In genomic region chr6:44493593-44493992, GRCh38 we compare ENCODE assay signal across 14 cellular contexts.
A peak's percentile ranks its signal among the peaks of the same experiment; 100 is the strongest.
DNase-seq lines count a peak whose midpoint lies in the region; ATAC-seq and TF ChIP-seq lines count a peak whose summit lies in the region.
"Had no signal": no experiment of that assay in that cellular context is flagged by ENCODE, and none has a peak within 500 bp of the region (broad histone marks: within the 10 kb centered on the region; RNA-seq: fewer than 3 reads in every experiment).

No MANE protein-coding gene starts in this region.

- no peaks in the 10 kb centered on the region for H3K9me3 Mint-ChIP-seq in central memory CD8-positive, alpha-beta T cell
- no peaks in the 10 kb centered on the region for H3K9me3 Mint-ChIP-seq in osteocyte (ENCODE audit: unreplicated experiment)
- H3K9me3 Mint-ChIP-seq: CD4-positive, alpha-beta memory T cell had no signal

- H3K4me2 ChIP-seq in GM23248 (ENCODE audit: unreplicated experiment) (peak overlapping the region; percentile 62), PC-3 (ENCODE audit: low read length) (peak overlapping the region; percentile 53)

- peak overlapping the region; percentile 72 for H2AFZ ChIP-seq in GM23248
- peak overlapping the region; percentile 66 for H2AFZ ChIP-seq in PC-3 (ENCODE audit: low read length)

- H3K4me1 ChIP-seq in GM23248 (ENCODE audit: insufficient read depth), result peaks cover 34% of the 10 kb centered on the region
- H3K4me1 ChIP-seq in PC-3 (ENCODE audit: insufficient read depth, low read length), result peaks cover 45% of the 10 kb centered on the region
- H3K4me1 ChIP-seq: BE2C had no signal

- H3K4me3 Mint-ChIP-seq in central memory CD8-positive, alpha-beta T cell, result no peak overlapping the region
- no peak overlapping the region for H3K4me3 Mint-ChIP-seq in osteocyte (ENCODE audit: unreplicated experiment)
- H3K4me3 Mint-ChIP-seq: CD4-positive, alpha-beta memory T cell had no signal

- H3K27me3 ChIP-seq in GM23248 (replicated peaks; ENCODE audit: insufficient read depth) (no peaks in the 10 kb centered on the region), PC-3 (ENCODE audit: low read length) (no peaks in the 10 kb centered on the region)
- H3K27me3 ChIP-seq: BE2C had no signal

- no peaks in the 10 kb centered on the region for H3K79me2 ChIP-seq in GM23248 (ENCODE audit: insufficient read depth)
- H3K79me2 ChIP-seq in PC-3 (ENCODE audit: low read length), result no peaks in the 10 kb centered on the region

- no peak for ATAC-seq in PC-3
- no peak for ATAC-seq in central memory CD8-positive, alpha-beta T cell (replicated peaks; ENCODE audit: extremely low read depth, poor library complexity, severe bottlenecking)
- ATAC-seq in stimulated activated naive CD8-positive, alpha-beta T cell treated with anti-CD3 and anti-CD28 coated beads, Interleukin-15, Interleukin-2, amounts not matched to agents 100 U/mL and 50 U/mL, for 24 hours, result no peak

- H3K27ac ChIP-seq in GM23248 (peak overlapping the region; percentile 79), PC-3 (ENCODE audit: low read length) (peak overlapping the region; percentile 84)
- H3K27ac ChIP-seq: SK-N-MC had no signal

- H3K9me2 ChIP-seq in GM23248 (ENCODE audit: insufficient read depth), result no peaks in the 10 kb centered on the region
- no peaks in the 10 kb centered on the region for H3K9me2 ChIP-seq in PC-3 (replicated peaks; ENCODE audit: low read length)

- H3K36me3 ChIP-seq in GM23248 (ENCODE audit: low read depth), result no peaks in the 10 kb centered on the region
- H3K36me3 ChIP-seq in PC-3 (ENCODE audit: low read depth, low read length), result no peaks in the 10 kb centered on the region
- H3K36me3 ChIP-seq: BE2C had no signal

- H3K36me3 Mint-ChIP-seq in central memory CD8-positive, alpha-beta T cell (ENCODE audit: insufficient read depth), result no peaks in the 10 kb centered on the region
- H3K36me3 Mint-ChIP-seq in osteocyte (ENCODE audit: unreplicated experiment), result no peaks in the 10 kb centered on the region
- H3K36me3 Mint-ChIP-seq: CD4-positive, alpha-beta memory T cell had no signal

- no peaks in the 10 kb centered on the region for H3K9me3 ChIP-seq in GM23248 (ENCODE audit: low read depth)
- H3K9me3 ChIP-seq in PC-3 (ENCODE audit: low read length), result no peaks in the 10 kb centered on the region
- H3K9me3 ChIP-seq: BE2C had no signal

- peaks cover 23% of the 10 kb centered on the region for H3F3A ChIP-seq in GM23248 (ENCODE audit: insufficient read depth)
- no peaks in the 10 kb centered on the region for H3F3A ChIP-seq in PC-3 (ENCODE audit: low read length, unreplicated experiment)

- H3K27me3 Mint-ChIP-seq in central memory CD8-positive, alpha-beta T cell, result peaks cover 39% of the 10 kb centered on the region
- no peaks in the 10 kb centered on the region for H3K27me3 Mint-ChIP-seq in osteocyte (ENCODE audit: unreplicated experiment)

- WGBS in GM23248 (ENCODE audit: low coverage in 1 of 2, low lambda C conversion rate in 2 of 2, missing lambda C conversion rate in 2 of 2), 2 experiments, result 64 to 75% methylated on average over 6 of the region's 6 CpGs

- BruUV-seq in PC-3 (replicated peaks; lab: Mats Ljungman, UMichigan), result no TSS peak

- DNase-seq in GM23248, result no peak
- peak; percentile 3 for DNase-seq in PC-3
- DNase-seq in central memory CD8-positive, alpha-beta T cell (ENCODE audit: low spot score in 2 of 2), result no peak
- DNase-seq in osteocyte (ENCODE audit: extremely low spot score, unreplicated experiment), result no peak
- DNase-seq in stimulated activated naive CD8-positive, alpha-beta T cell treated with anti-CD3 and anti-CD28 coated beads, Interleukin-15, Interleukin-2, amounts not matched to agents 100 U/mL and 50 U/mL, for 24 hours, result no peak
- no peak for DNase-seq in NCI-H2171 treated with DMSO at 0.1 percent for 48 hours (lab: John Stamatoyannopoulos, UW)
- no peak for DNase-seq in stimulated activated CD4-positive, alpha-beta T cell treated with anti-CD3 and anti-CD28 coated beads, Interleukin-4, amount 100 ng/mL, for 4 hours
- DNase-seq: BE2C; CD4-positive, alpha-beta memory T cell; DMS79 treated with DMSO at 0.1 percent for 48 hours; GOT3; NCI-H1436 treated with DMSO at 0.1 percent for 48 hours; NCI-H526 had no signal

- no peaks in the 10 kb centered on the region for H4K20me1 ChIP-seq in GM23248 (ENCODE audit: insufficient read depth)
- H4K20me1 ChIP-seq in PC-3 (ENCODE audit: low read length), result no peaks in the 10 kb centered on the region

- intact Hi-C loops in PC-3 (cut with micrococcal nuclease), result loop anchor here (5.0 kb wide), 1 partner anchor 54 kb away; no protein-coding TSS in a partner anchor

- TF ChIP-seq CTCF in PC-3 (conservative IDR thresholded peaks at IDR 0.05; ENCODE audit: low read depth, low read length), result no peak
- no peak for TF ChIP-seq CTCF in osteocyte (IDR thresholded peaks at IDR 0.05)

- in situ Hi-C loops in GM23248 (cut with MboI), result loop anchor here (25.0 kb wide), 2 partner anchors 1219 to 1419 kb away; no protein-coding TSS in a partner anchor

- H3K4me3 ChIP-seq in GM23248, result 0 out of 2 replicates have a peak overlapping the region, but pooled peaks have one; percentile 20
- H3K4me3 ChIP-seq in PC-3 (ENCODE audit: low read length), result no peak overlapping the region
- H3K4me3 ChIP-seq: SK-N-MC had no signal

- peak overlapping the region; percentile 7 for H3K27ac Mint-ChIP-seq in central memory CD8-positive, alpha-beta T cell (ENCODE audit: low read depth)
- H3K27ac Mint-ChIP-seq in osteocyte (ENCODE audit: unreplicated experiment), result peak overlapping the region; percentile 65

- CTCF ChIA-PET in PC-3 (lab: Charles Lee), result interaction anchor here (1.0 kb wide), 1 partner anchor 18 kb away, joined by 8 read pairs; no protein-coding TSS in a partner anchor

- POLR2A ChIA-PET in PC-3 (lab: Charles Lee; ENCODE audit: unreplicated experiment), result no interaction called here

- H3K4me1 Mint-ChIP-seq in central memory CD8-positive, alpha-beta T cell, result no peaks in the 10 kb centered on the region
- H3K4me1 Mint-ChIP-seq in osteocyte (ENCODE audit: unreplicated experiment), result peaks cover 38% of the 10 kb centered on the region
- H3K4me1 Mint-ChIP-seq: CD4-positive, alpha-beta memory T cell had no signal

- peak overlapping the region; percentile 62 for H3K9ac ChIP-seq in GM23248
- peak overlapping the region; percentile 59 for H3K9ac ChIP-seq in PC-3 (ENCODE audit: low read length)
